Comparison of ENCODE assay signal across 9 cellular contexts in genomic region chr10:104300002-104300735, GRCh38. TPM values are rescaled to one million over a fixed set of nuclear protein-coding genes. Genes with fewer than 3 reads are reported as not detected.
DNase-seq lines count a peak whose midpoint lies in the region; ATAC-seq and TF ChIP-seq lines count a peak whose summit lies in the region.
"Had no signal": no experiment of that assay in that cellular context is flagged by ENCODE, and none has a peak within 500 bp of the region (broad histone marks: within the 10 kb centered on the region; RNA-seq: fewer than 3 reads in every experiment).

No MANE protein-coding gene starts in this region.

- no peak overlapping the region for H3K4me3 ChIP-seq in astrocyte of the spinal cord (ENCODE audit: low read depth, low read length)

- no peak for TF ChIP-seq CTCF in astrocyte of the spinal cord (IDR thresholded peaks at IDR 0.05; ENCODE audit: low read depth, low read length)

- DNase-seq in HT1080 (ENCODE audit: low read depth) (peak; percentile 99), astrocyte of the spinal cord (ENCODE audit: low read depth, low spot score) (peak; percentile 99), left lobe of liver (ENCODE audit: low spot score) (no peak), stromal cell of bone marrow (ENCODE audit: low read depth) (peak; percentile 97), NCI-H1105 (lab: John Stamatoyannopoulos, UW) (no peak)
- no peak for DNase-seq in stimulated activated CD4-positive, alpha-beta T cell treated with anti-CD3 and anti-CD28 coated beads, Interleukin-4, amount 100 ng/mL, for 24 hours
- no peak for DNase-seq in central memory CD4-positive, alpha-beta T cell

- in situ Hi-C loops in astrocyte of the spinal cord (cut with HindIII; ENCODE audit: low sequenced_read_pairs), result no loop called here

- ATAC-seq in left lobe of liver (peak; percentile 41), HG02870 (IDR thresholded peaks at IDR 0.05; ENCODE audit: unreplicated experiment) (no peak)
- ATAC-seq: HCT116 had no signal

RNA-seq across cellular contexts. Expression of gene GSTO2, which starts 31.2 kb away (rescaled TPM):
- 1.7 and 1.8 TPM in 2 replicates for total RNA-seq in HT1080 (2014; rRNA removed; shearing (Covaris generic))
- polyA plus RNA-seq in HT1080 (2015; cell fraction: cytosol; rRNA removed), result 1.9 and 2.1 TPM in 2 replicates
- 1.7 and 2.0 TPM in 2 replicates for polyA plus RNA-seq in HT1080 (2015; cell fraction: nucleus; rRNA removed)
- 2.9 TPM for total RNA-seq in left lobe of liver

RNA-seq across cellular contexts. Expression of gene ITPRIP, which starts 38.1 kb away (rescaled TPM):
- total RNA-seq in HT1080 (2014; rRNA removed; shearing (Covaris generic)), result 14.0 and 20.0 TPM in 2 replicates
- polyA plus RNA-seq in HT1080 (2015; cell fraction: cytosol; rRNA removed), result 64.3 and 65.9 TPM in 2 replicates
- 96.2 and 99.9 TPM in 2 replicates for polyA plus RNA-seq in HT1080 (2015; cell fraction: nucleus; rRNA removed)
- 4.5 TPM for total RNA-seq in left lobe of liver

RNA-seq across cellular contexts. Expression of gene GSTO1, which starts 45.5 kb away (rescaled TPM):
- total RNA-seq in HT1080 (2014; rRNA removed; shearing (Covaris generic)), result 203 and 280 TPM in 2 replicates
- polyA plus RNA-seq in HT1080 (2015; cell fraction: cytosol; rRNA removed), result 349 and 373 TPM in 2 replicates
- polyA plus RNA-seq in HT1080 (2015; cell fraction: nucleus; rRNA removed), result 216 and 242 TPM in 2 replicates
- 194 TPM for total RNA-seq in left lobe of liver

RNA-seq across cellular contexts. Expression of gene CFAP58, which starts 53.5 kb away (rescaled TPM):
- 0.58 and 1.8 TPM in 2 replicates for total RNA-seq in HT1080 (2014; rRNA removed; shearing (Covaris generic))
- polyA plus RNA-seq in HT1080 (2015; cell fraction: cytosol; rRNA removed), result 1.9 and 2.7 TPM in 2 replicates
- polyA plus RNA-seq in HT1080 (2015; cell fraction: nucleus; rRNA removed), result 2.3 and 3.9 TPM in 2 replicates
- 0.15 TPM for total RNA-seq in left lobe of liver

Comparison
In these comparisons a context has a peak if more than half of its experiments do, and no peak if none do; other contexts are left out.
1. DNase-seq: peak in HT1080 (single experiment), astrocyte of the spinal cord (single experiment) and stromal cell of bone marrow (single experiment); none in left lobe of liver (single experiment), stimulated activated CD4-positive, alpha-beta T cell treated with anti-CD3 and anti-CD28 coated beads, Interleukin-4, amount 100 ng/mL, for 24 hours (single experiment), NCI-H1105 (single experiment) and central memory CD4-positive, alpha-beta T cell (single experiment).